Comparison of ENCODE assay signal across 17 cellular contexts in the genomic region with DNA sequence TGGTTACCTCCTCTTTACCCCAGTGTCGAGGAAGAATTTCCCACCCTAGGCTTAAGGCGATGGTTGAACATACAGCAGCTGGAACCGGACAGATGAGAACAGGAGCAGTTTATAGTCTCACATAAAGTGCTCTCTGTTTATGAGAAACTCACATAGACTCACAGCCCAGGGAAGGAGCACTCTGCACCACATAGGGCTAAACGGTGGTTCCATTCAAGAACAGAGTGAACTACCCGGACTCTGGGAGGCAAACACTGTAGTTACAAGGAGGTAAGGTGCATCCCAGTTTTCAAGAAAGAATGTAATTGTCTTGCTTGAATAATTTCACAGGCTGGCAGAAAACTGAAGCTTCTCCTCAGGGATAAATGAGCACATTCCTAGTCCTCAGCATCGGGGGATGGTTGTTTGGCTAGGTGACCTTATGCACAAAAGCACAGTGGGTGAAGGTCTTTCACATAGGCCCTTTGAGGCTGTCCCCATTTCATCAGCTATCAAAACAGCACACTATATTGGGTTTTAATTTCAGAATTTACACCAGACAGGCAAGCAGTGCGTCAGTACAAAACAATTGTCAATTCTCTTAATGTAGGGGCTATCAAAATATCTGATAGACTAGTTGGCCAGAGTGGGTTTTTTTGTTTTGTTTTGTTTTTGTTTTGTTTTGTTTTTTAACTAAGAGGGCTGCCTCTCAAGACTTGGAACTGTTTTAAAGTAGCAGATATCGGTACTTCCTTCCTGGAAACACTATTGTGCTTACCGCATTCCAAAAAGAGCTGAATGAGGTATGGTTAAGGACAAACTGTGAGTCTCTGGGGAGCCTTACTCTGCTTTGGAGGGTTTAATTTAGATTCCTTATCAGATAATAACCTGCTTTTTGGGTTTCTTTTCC.
"Had no signal": no experiment of that assay in that cellular context is flagged by ENCODE, and none has a peak within 500 bp of the region (broad histone marks: within the 10 kb centered on the region; RNA-seq: fewer than 3 reads in every experiment).

No MANE protein-coding gene starts in this region.

- H3K4me1 Mint-ChIP-seq: activated B cell treated with CpG ODN at 0.5 μM for 24 hours; activated CD4-positive, alpha-beta T cell treated with anti-CD3 and anti-CD28 coated beads, Interleukin-2, amount 10 ng/mL, durations not matched to agents 7 days and 5 days; natural killer cell; stimulated activated naive CD8-positive, alpha-beta T cell treated with anti-CD3 and anti-CD28 coated beads, Interleukin-15, amount 100 ng/mL, for 72 hours had no signal

- H3K36me3 ChIP-seq: ascending aorta, breast epithelium, left lung, sigmoid colon, upper lobe of right lung had no signal

- DNase-seq: activated B cell treated with CpG ODN at 0.5 μM for 24 hours; activated CD4-positive, alpha-beta T cell treated with anti-CD3 and anti-CD28 coated beads, Interleukin-2, amount 10 ng/mL, durations not matched to agents 7 days and 5 days; activated naive CD4-positive, alpha-beta T cell treated with anti-CD3 and anti-CD28 coated beads for 36 hours; cerebellar nuclear complex; effector memory CD8-positive, alpha-beta T cell; head of caudate nucleus; left lung; mammary epithelial cell; natural killer cell; psoas muscle; sigmoid colon; stimulated activated CD4-positive, alpha-beta T cell treated with anti-CD3 and anti-CD28 coated beads, Interleukin-1b, Interleukin-23, amount 100 ng/mL, for 48 hours; stimulated activated naive CD8-positive, alpha-beta T cell treated with anti-CD3 and anti-CD28 coated beads, Interleukin-15, amount 100 ng/mL, for 72 hours; SW 1271; upper lobe of right lung had no signal

- H3K27me3 ChIP-seq: ascending aorta, breast epithelium, left lung, sigmoid colon, upper lobe of right lung had no signal

- ATAC-seq: effector memory CD8-positive, alpha-beta T cell; left lung; natural killer cell; psoas muscle; stimulated activated naive CD8-positive, alpha-beta T cell treated with anti-CD3 and anti-CD28 coated beads, Interleukin-15, amount 100 ng/mL, for 72 hours; upper lobe of right lung had no signal

- H3K9me3 Mint-ChIP-seq: activated B cell treated with CpG ODN at 0.5 μM for 24 hours had no signal

- H3K36me3 Mint-ChIP-seq: natural killer cell had no signal

- H3K4me3 Mint-ChIP-seq: activated B cell treated with CpG ODN at 0.5 μM for 24 hours; activated CD4-positive, alpha-beta T cell treated with anti-CD3 and anti-CD28 coated beads, Interleukin-2, amount 10 ng/mL, durations not matched to agents 7 days and 5 days; activated naive CD4-positive, alpha-beta T cell treated with anti-CD3 and anti-CD28 coated beads for 36 hours; effector memory CD8-positive, alpha-beta T cell; natural killer cell; stimulated activated naive CD8-positive, alpha-beta T cell treated with anti-CD3 and anti-CD28 coated beads, Interleukin-15, amount 100 ng/mL, for 72 hours had no signal

- H3K4me3 ChIP-seq: ascending aorta, breast epithelium, left lung, psoas muscle, sigmoid colon, upper lobe of right lung had no signal

- H3K27me3 Mint-ChIP-seq: activated B cell treated with CpG ODN at 0.5 μM for 24 hours; activated CD4-positive, alpha-beta T cell treated with anti-CD3 and anti-CD28 coated beads, Interleukin-2, amount 10 ng/mL, durations not matched to agents 7 days and 5 days; effector memory CD8-positive, alpha-beta T cell; stimulated activated naive CD8-positive, alpha-beta T cell treated with anti-CD3 and anti-CD28 coated beads, Interleukin-15, amount 100 ng/mL, for 72 hours had no signal

- H3K4me1 ChIP-seq: ascending aorta, breast epithelium, left lung, psoas muscle, upper lobe of right lung had no signal

- H3K27ac ChIP-seq: ascending aorta, breast epithelium, left lung, psoas muscle, sigmoid colon, upper lobe of right lung had no signal

- H3K27ac Mint-ChIP-seq: activated B cell treated with CpG ODN at 0.5 μM for 24 hours; activated CD4-positive, alpha-beta T cell treated with anti-CD3 and anti-CD28 coated beads, Interleukin-2, amount 10 ng/mL, durations not matched to agents 7 days and 5 days; activated naive CD4-positive, alpha-beta T cell treated with anti-CD3 and anti-CD28 coated beads for 36 hours; effector memory CD8-positive, alpha-beta T cell; natural killer cell; stimulated activated naive CD8-positive, alpha-beta T cell treated with anti-CD3 and anti-CD28 coated beads, Interleukin-15, amount 100 ng/mL, for 72 hours had no signal

- H3K9me3 ChIP-seq: ascending aorta, psoas muscle, upper lobe of right lung had no signal
